ENCODE assay signal across 8 cellular contexts in the genomic region with DNA sequence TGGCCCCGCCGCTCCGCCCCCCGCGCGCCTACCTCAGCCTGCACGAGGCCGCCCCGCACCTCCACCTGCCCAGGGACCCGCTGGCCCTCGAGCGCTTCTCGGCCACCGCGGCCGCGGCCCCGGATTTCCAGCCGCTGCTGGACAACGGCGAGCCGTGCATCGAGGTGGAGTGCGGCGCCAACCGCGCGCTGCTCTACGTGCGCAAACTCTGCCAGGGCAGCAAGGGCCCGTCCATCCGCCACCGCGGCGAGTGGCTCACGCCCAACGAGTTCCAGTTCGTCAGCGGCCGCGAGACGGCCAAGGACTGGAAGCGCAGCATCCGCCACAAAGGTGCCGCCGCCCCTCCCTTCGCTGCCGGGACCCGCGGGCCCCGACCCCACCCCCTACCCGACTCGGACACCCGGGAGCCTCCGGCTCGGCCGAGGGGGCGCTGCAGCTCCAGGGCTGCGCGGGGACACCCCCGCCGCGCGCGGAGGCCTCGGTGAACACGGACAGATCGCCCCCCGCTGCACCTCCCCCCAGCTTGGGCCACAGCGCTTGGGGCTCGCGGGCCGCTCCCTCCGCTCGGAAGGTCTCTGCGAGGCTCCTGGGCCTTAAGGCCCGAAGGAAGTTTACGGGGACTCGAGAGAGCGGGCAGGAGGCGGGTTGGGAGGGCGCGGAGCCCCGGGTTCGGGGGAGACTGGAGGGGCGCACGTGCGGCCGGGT. TPM values are rescaled to one million over a fixed set of nuclear protein-coding genes. Genes with fewer than 3 reads are reported as not detected.
DNase-seq lines count a peak whose midpoint lies in the region; ATAC-seq and TF ChIP-seq lines count a peak whose summit lies in the region.

No MANE protein-coding gene starts in this region.

- H3K27ac Mint-ChIP-seq in CD4-positive, alpha-beta memory T cell, result no peak overlapping the region

- DNase-seq in CD4-positive, alpha-beta memory T cell, result peak in 1 of 5 donors; percentile 24
- peak; percentile 76 for DNase-seq in MG63
- no peak for DNase-seq in dorsolateral prefrontal cortex
- DNase-seq in GM20000 (ENCODE audit: low spot score), result no peak
- DNase-seq in stimulated activated CD4-positive, alpha-beta T cell treated with anti-CD3 and anti-CD28 coated beads, Interleukin-4, amount 100 ng/mL, for 1 hour, result no peak
- no peak for DNase-seq in activated CD4-positive, CD25-positive, alpha-beta regulatory T cell treated with anti-CD3 and anti-CD28 coated beads, Interleukin-2, amount 50 U/mL, for 72 hours

- POLR2A ChIA-PET in CD4-positive, alpha-beta memory T cell (lab: Charles Lee; ENCODE audit: partially characterized antibody), result no interaction called here

- CTCF ChIA-PET in CD4-positive, alpha-beta memory T cell (lab: Charles Lee; ENCODE audit: partially characterized antibody), result no interaction called here

- peaks cover 0 to 3% (median 0%) of the 10 kb centered on the region in 8 donors for H3K9me3 Mint-ChIP-seq in CD4-positive, alpha-beta memory T cell

- no peak overlapping the region for H3K4me3 ChIP-seq in CD4-positive, alpha-beta memory T cell (ENCODE audit: low read length in 2 of 2)
- peak overlapping the region; percentile 71 for H3K4me3 ChIP-seq in MG63
- peak overlapping the region; percentile 10 to 70 (median 49) for H3K4me3 ChIP-seq in dorsolateral prefrontal cortex
- peak overlapping the region; percentile 38 for H3K4me3 ChIP-seq in neuron (ENCODE audit: low read length)

- H3K27ac ChIP-seq in CD4-positive, alpha-beta memory T cell (ENCODE audit: low read depth, low read length), result no peak overlapping the region
- no peak overlapping the region for H3K27ac ChIP-seq in dorsolateral prefrontal cortex

- no peak for ATAC-seq in HG03175 (IDR thresholded peaks at IDR 0.05; ENCODE audit: unreplicated experiment)

- peaks cover 32% of the 10 kb centered on the region for H3K4me1 ChIP-seq in CD4-positive, alpha-beta memory T cell (ENCODE audit: insufficient read depth, low read length)
- peaks cover 45% of the 10 kb centered on the region for H3K4me1 ChIP-seq in neuron (ENCODE audit: insufficient read depth, low read length)

- H3K4me3 Mint-ChIP-seq in CD4-positive, alpha-beta memory T cell, result peak overlapping the region in 6 of 8 donors; percentile 15 to 59 (median 46)

- H3K36me3 Mint-ChIP-seq in CD4-positive, alpha-beta memory T cell, result peaks cover 0 to 1% of the 10 kb centered on the region in 2 donors

- H3K27me3 ChIP-seq in CD4-positive, alpha-beta memory T cell (ENCODE audit: insufficient read depth, low read length), result peaks cover 36% of the 10 kb centered on the region
- no peaks in the 10 kb centered on the region for H3K27me3 ChIP-seq in MG63
- peaks cover 0 to 88% (median 45%) of the 10 kb centered on the region in 45 donors for H3K27me3 ChIP-seq in dorsolateral prefrontal cortex
- peaks cover 84% of the 10 kb centered on the region for H3K27me3 ChIP-seq in neuron (ENCODE audit: insufficient read depth, low read length)

- TF ChIP-seq CTCF in dorsolateral prefrontal cortex (IDR thresholded peaks at IDR 0.05 in 54 of 56, conservative IDR thresholded peaks at IDR 0.05 in 2 of 56; ENCODE audit: low read depth in 1 of 56, partially characterized antibody in 56 of 56) (no peak), GM20000 (IDR thresholded peaks at IDR 0.05; ENCODE audit: extremely low read depth, missing control alignments) (no peak)

- H2AFZ ChIP-seq in neuron (ENCODE audit: low read depth, low read length), result peak overlapping the region; percentile 58

- H3K36me3 ChIP-seq in CD4-positive, alpha-beta memory T cell (ENCODE audit: insufficient read depth, low read length), result no peaks in the 10 kb centered on the region
- H3K36me3 ChIP-seq in MG63 (peaks cover 2% of the 10 kb centered on the region; the same call in 1 of the 2 replicates), neuron (ENCODE audit: insufficient read depth, low read length) (no peaks in the 10 kb centered on the region)

- H3K27me3 Mint-ChIP-seq in CD4-positive, alpha-beta memory T cell, result peaks cover 22 to 36% of the 10 kb centered on the region in 2 donors

- no peaks in the 10 kb centered on the region for H3K9me3 ChIP-seq in CD4-positive, alpha-beta memory T cell (ENCODE audit: control insufficient read depth in 1 of 2, low read length in 2 of 2)
- H3K9me3 ChIP-seq in MG63 (no peaks in the 10 kb centered on the region), neuron (ENCODE audit: low read length) (no peaks in the 10 kb centered on the region)

- peaks cover 11 to 29% (median 19%) of the 10 kb centered on the region in 4 donors for H3K4me1 Mint-ChIP-seq in CD4-positive, alpha-beta memory T cell

- intact Hi-C loops in CD4-positive, alpha-beta memory T cell (cut with micrococcal nuclease), result loop anchor here (5.0 kb wide), 1 partner anchor 33 kb away; the partner anchor contains the start of gene NOC2L
- intact Hi-C loops in dorsolateral prefrontal cortex (cut with DNase I), result no loop called here

RNA-seq across cellular contexts. Expression of gene SAMD11, which starts 1.0 kb away (rescaled TPM):
- total RNA-seq in CD4-positive, alpha-beta memory T cell, result not detected
- polyA plus RNA-seq in CD4-positive, alpha-beta memory T cell, result under 1 TPM in 1 of 2 donors, not detected in 1; 0.10 TPM
- 32.7 and 43.5 TPM in 2 replicates for total RNA-seq in MG63 (2014; rRNA removed; shearing (Covaris generic); ENCODE audit: low replicate concordance)
- 10 to 100 TPM in 10 of 120 experiments, 1 to 10 TPM in 109, under 1 TPM in 1; 0.85 to 22.6 (median 4.2) TPM for total RNA-seq in dorsolateral prefrontal cortex

RNA-seq across cellular contexts. Expression of gene NOC2L, which starts 34.3 kb away (rescaled TPM):
- 10 to 100 TPM; 63.6 to 69.5 TPM for total RNA-seq in CD4-positive, alpha-beta memory T cell
- polyA plus RNA-seq in CD4-positive, alpha-beta memory T cell, result 10 to 100 TPM; 63.0 to 67.7 TPM
- total RNA-seq in MG63 (2014; rRNA removed; shearing (Covaris generic); ENCODE audit: low replicate concordance), result 176 and 277 TPM in 2 replicates
- total RNA-seq in dorsolateral prefrontal cortex, result 10 to 100 TPM; 34.5 to 72.4 (median 54.8) TPM

RNA-seq across cellular contexts. Expression of gene KLHL17, which starts 35.6 kb away (rescaled TPM):
- 10 to 100 TPM; 43.4 to 46.5 TPM for total RNA-seq in CD4-positive, alpha-beta memory T cell
- polyA plus RNA-seq in CD4-positive, alpha-beta memory T cell, result 1 to 10 TPM in 1 of 2 donors, under 1 TPM in 1; 0.89 to 1.7 TPM
- total RNA-seq in MG63 (2014; rRNA removed; shearing (Covaris generic); ENCODE audit: low replicate concordance), result 6.7 and 14.7 TPM in 2 replicates
- total RNA-seq in dorsolateral prefrontal cortex, result 10 to 100 TPM in 101 of 120 experiments, 1 to 10 TPM in 19; 5.7 to 35.4 (median 14.2) TPM

RNA-seq across cellular contexts. Expression of gene PLEKHN1, which starts 41.5 kb away (rescaled TPM):
- total RNA-seq in CD4-positive, alpha-beta memory T cell, result 1 to 10 TPM; 2.2 to 2.9 TPM
- under 1 TPM in 1 of 2 donors, not detected in 1; 0.50 TPM for polyA plus RNA-seq in CD4-positive, alpha-beta memory T cell
- total RNA-seq in MG63 (2014; rRNA removed; shearing (Covaris generic); ENCODE audit: low replicate concordance), result 0.56 TPM in 1 of 2 replicates, not detected in the other
- total RNA-seq in dorsolateral prefrontal cortex, result under 1 TPM in 3 of 120 experiments, not detected in 117; 0.36 to 0.58 (median 0.43) TPM

RNA-seq across cellular contexts. Expression of gene PERM1, which starts 57.1 kb away (rescaled TPM):
- total RNA-seq in CD4-positive, alpha-beta memory T cell, result not detected
- polyA plus RNA-seq in CD4-positive, alpha-beta memory T cell, result under 1 TPM in 1 of 2 donors, not detected in 1; 0.16 TPM
- total RNA-seq in MG63 (2014; rRNA removed; shearing (Covaris generic); ENCODE audit: low replicate concordance), result 0.13 TPM in 1 of 2 replicates, not detected in the other
- total RNA-seq in dorsolateral prefrontal cortex, result 1 to 10 TPM in 6 of 120 experiments, under 1 TPM in 63, not detected in 51; 0.13 to 1.8 (median 0.43) TPM

Comparison
In these comparisons a context has a peak if more than half of its experiments do, and no peak if none do; other contexts are left out.
1. H3K4me3 ChIP-seq: peak in MG63 (single experiment), dorsolateral prefrontal cortex (59 of 59) and neuron (single experiment); none in CD4-positive, alpha-beta memory T cell (0 of 2).